ENCODE assay signal across 14 cellular contexts in genomic region chr2:230827774-230828271, GRCh38. TPM values are rescaled to one million over a fixed set of nuclear protein-coding genes. Genes with fewer than 3 reads are reported as not detected.
DNase-seq lines count a peak whose midpoint lies in the region; ATAC-seq and TF ChIP-seq lines count a peak whose summit lies in the region.
"Had no signal": no experiment of that assay in that cellular context is flagged by ENCODE, and none has a peak within 500 bp of the region (broad histone marks: within the 10 kb centered on the region; RNA-seq: fewer than 3 reads in every experiment).

No MANE protein-coding gene starts in this region.

- CTCF ChIA-PET in activated CD4-positive, alpha-beta memory T cell treated with anti-CD3 and anti-CD28 coated beads, Interleukin-2, amount 10 ng/mL, durations not matched to agents 7 days and 5 days (lab: Charles Lee) = interaction anchor here (1.0 to 1.1 kb wide), 4 partner anchors 13 to 78 kb away, joined by 3 to 4 read pairs (median 4); no protein-coding TSS in a partner anchor

- TF ChIP-seq CTCF in ascending aorta (IDR thresholded peaks at IDR 0.05) = no peak

- H3K9me3 ChIP-seq in ascending aorta (no peaks in the 10 kb centered on the region), mucosa of rectum (ENCODE audit: control insufficient read depth in 2 of 2, low read length in 2 of 2) (peaks cover 0 to 2% of the 10 kb centered on the region in 2 donors)

- peak overlapping the region in 1 of 2 donors; percentile 41 for H3K9ac ChIP-seq in mucosa of rectum (ENCODE audit: low read depth in 1 of 2, low read length in 2 of 2)

- H3K27ac ChIP-seq in ACC112 (ENCODE audit: low read depth, low read length) (no peak overlapping the region), ascending aorta (no peak overlapping the region), mucosa of rectum (ENCODE audit: low read depth in 2 of 2, low read length in 2 of 2) (no peak overlapping the region)
- H3K27ac ChIP-seq: C4-2B, PC-9, VCaP had no signal

- H3K9me3 Mint-ChIP-seq in activated CD4-positive, alpha-beta memory T cell treated with anti-CD3 and anti-CD28 coated beads, Interleukin-2, amount 10 ng/mL, durations not matched to agents 7 days and 5 days = no peaks in the 10 kb centered on the region

- peak; percentile 28 for ATAC-seq in GM21390 (IDR thresholded peaks at IDR 0.05; ENCODE audit: unreplicated experiment)

- H3K36me3 ChIP-seq in ACC112 (ENCODE audit: insufficient read depth, low read length) (no peaks in the 10 kb centered on the region), ascending aorta (no peaks in the 10 kb centered on the region), mucosa of rectum (ENCODE audit: control insufficient read depth in 2 of 2, insufficient read depth in 2 of 2, low read length in 2 of 2) (no peaks in the 10 kb centered on the region)

- H3K4me1 Mint-ChIP-seq in activated CD4-positive, alpha-beta memory T cell treated with anti-CD3 and anti-CD28 coated beads, Interleukin-2, amount 10 ng/mL, durations not matched to agents 7 days and 5 days = peaks cover 30% of the 10 kb centered on the region

- intact Hi-C loops in ascending aorta (cut with DNase I) = no loop called here

- peak overlapping the region; percentile 60; the same call in 1 of the 2 replicates for H3K4me3 ChIP-seq in ACC112 (ENCODE audit: low read depth, low read length)
- peak overlapping the region; percentile 44 to 60 for H3K4me3 ChIP-seq in ascending aorta
- peak overlapping the region; percentile 3 to 31 for H3K4me3 ChIP-seq in mucosa of rectum (ENCODE audit: low read length in 2 of 2)
- H3K4me3 ChIP-seq: PC-9 had no signal

- H3K27me3 ChIP-seq in ACC112 (ENCODE audit: insufficient read depth, low read length) (peaks cover 71% of the 10 kb centered on the region), ascending aorta (no peaks in the 10 kb centered on the region), mucosa of rectum (ENCODE audit: control insufficient read depth in 2 of 2, insufficient read depth in 2 of 2, low read length in 2 of 2) (peaks cover 6 to 9% of the 10 kb centered on the region in 2 donors)

- H2AFZ ChIP-seq in ACC112 (ENCODE audit: low read length, unreplicated experiment) = no peak overlapping the region
- H2AFZ ChIP-seq: PC-9 had no signal

- no peak overlapping the region for H3K4me3 Mint-ChIP-seq in activated CD4-positive, alpha-beta memory T cell treated with anti-CD3 and anti-CD28 coated beads, Interleukin-2, amount 10 ng/mL, durations not matched to agents 7 days and 5 days

- DNase-seq in ascending aorta (ENCODE audit: low spot score in 2 of 2) = no peak
- no peak for DNase-seq in NCI-H446 (lab: John Stamatoyannopoulos, UW)
- DNase-seq in activated CD4-positive, alpha-beta memory T cell treated with anti-CD3 and anti-CD28 coated beads, Interleukin-2, amount 10 ng/mL, durations not matched to agents 7 days and 5 days = no peak
- no peak for DNase-seq in iPS-NIHi7 (ENCODE audit: extremely low spot score)
- DNase-seq in NCI-H1694 (lab: John Stamatoyannopoulos, UW) = no peak
- DNase-seq: amniotic stem cell, mesenchymal stem cell, NCI-H2029, PC-9 had no signal

- POLR2A ChIA-PET in activated CD4-positive, alpha-beta memory T cell treated with anti-CD3 and anti-CD28 coated beads, Interleukin-2, amount 10 ng/mL, durations not matched to agents 7 days and 5 days (lab: Charles Lee) = interaction anchor here (0.9 kb wide), 2 partner anchors 22 to 155 kb away, joined by 3 read pairs; no protein-coding TSS in a partner anchor

- no peaks in the 10 kb centered on the region for H3K36me3 Mint-ChIP-seq in activated CD4-positive, alpha-beta memory T cell treated with anti-CD3 and anti-CD28 coated beads, Interleukin-2, amount 10 ng/mL, durations not matched to agents 7 days and 5 days (ENCODE audit: low read depth)

- H3K4me1 ChIP-seq in ACC112 (ENCODE audit: control insufficient read depth, insufficient read depth, low read length, unreplicated experiment) (no peaks in the 10 kb centered on the region), ascending aorta (peaks cover 4 to 12% of the 10 kb centered on the region in 2 donors), mucosa of rectum (ENCODE audit: control insufficient read depth in 2 of 2, insufficient read depth in 2 of 2, low read length in 2 of 2) (peaks cover 2 to 6% of the 10 kb centered on the region in 2 donors)

- peaks cover 56% of the 10 kb centered on the region for H3K27me3 Mint-ChIP-seq in activated CD4-positive, alpha-beta memory T cell treated with anti-CD3 and anti-CD28 coated beads, Interleukin-2, amount 10 ng/mL, durations not matched to agents 7 days and 5 days

- H3K27ac Mint-ChIP-seq in activated CD4-positive, alpha-beta memory T cell treated with anti-CD3 and anti-CD28 coated beads, Interleukin-2, amount 10 ng/mL, durations not matched to agents 7 days and 5 days = no peak overlapping the region

- H3K79me2 ChIP-seq in ACC112 (ENCODE audit: control insufficient read depth, insufficient read depth, low read length, unreplicated experiment) = no peaks in the 10 kb centered on the region

RNA-seq across cellular contexts. Expression of gene ITM2C, which starts 36.9 kb away (rescaled TPM):
- 84.9 TPM for total RNA-seq in ascending aorta
- 10 to 100 TPM; 25.4 to 26.8 TPM for total RNA-seq in activated CD4-positive, alpha-beta memory T cell treated with anti-CD3 and anti-CD28 coated beads, Interleukin-2, amount 10 ng/mL, durations not matched to agents 7 days and 5 days
